1 cellular context compared by ENCODE assay signal in the genomic region with DNA sequence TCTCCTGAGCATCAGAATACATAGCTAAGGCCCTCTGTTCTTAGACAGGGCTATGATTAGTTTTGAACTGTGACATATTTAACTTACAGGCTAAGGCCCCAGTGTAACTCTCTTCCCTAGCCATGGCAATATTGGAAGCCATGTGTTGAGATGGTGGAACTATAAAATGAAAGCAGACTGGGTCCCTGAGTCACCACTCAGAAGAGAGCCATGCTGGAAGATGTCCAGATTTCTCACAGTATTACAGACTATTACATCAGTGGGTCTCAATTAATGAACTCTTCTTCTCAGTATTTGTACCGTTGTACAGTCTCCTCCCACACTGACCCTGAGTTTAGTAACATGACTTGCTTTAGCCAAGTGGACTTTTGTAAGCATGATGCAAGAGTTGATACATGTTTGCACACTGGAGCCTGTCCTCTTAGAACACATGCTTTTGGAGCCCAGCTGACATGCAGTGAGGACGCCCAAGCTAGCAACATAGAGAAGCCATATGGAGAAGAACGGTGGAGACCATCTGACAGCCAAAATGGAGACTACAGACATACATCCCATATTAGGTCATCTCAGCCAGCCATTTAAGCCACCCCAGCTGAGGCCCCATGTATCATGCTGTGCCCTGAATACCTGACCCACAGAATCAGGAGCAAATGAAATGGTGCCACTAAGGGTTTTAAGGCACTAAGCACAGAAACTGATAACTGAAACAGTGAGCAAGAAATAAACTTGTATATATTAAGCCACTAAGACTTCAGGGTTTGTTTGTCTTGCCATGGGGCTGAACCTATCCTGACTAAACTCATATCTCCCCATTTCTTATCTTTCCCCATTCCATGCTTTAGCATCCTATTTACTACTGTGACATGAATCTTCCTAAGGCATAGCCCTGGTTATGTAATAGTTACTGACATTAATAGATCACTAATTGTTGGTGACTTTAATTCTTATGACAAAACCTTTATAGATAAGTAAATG.
TF ChIP-seq lines count a peak whose summit lies in the region.

No MANE protein-coding gene starts in this region.

TF ChIP-seq in HepG2, 621 proteins besides CTCF, POLR2A, EP300 and RAD21 (continued from another document and continues in another):
- TF ChIP-seq, protein P1, sequence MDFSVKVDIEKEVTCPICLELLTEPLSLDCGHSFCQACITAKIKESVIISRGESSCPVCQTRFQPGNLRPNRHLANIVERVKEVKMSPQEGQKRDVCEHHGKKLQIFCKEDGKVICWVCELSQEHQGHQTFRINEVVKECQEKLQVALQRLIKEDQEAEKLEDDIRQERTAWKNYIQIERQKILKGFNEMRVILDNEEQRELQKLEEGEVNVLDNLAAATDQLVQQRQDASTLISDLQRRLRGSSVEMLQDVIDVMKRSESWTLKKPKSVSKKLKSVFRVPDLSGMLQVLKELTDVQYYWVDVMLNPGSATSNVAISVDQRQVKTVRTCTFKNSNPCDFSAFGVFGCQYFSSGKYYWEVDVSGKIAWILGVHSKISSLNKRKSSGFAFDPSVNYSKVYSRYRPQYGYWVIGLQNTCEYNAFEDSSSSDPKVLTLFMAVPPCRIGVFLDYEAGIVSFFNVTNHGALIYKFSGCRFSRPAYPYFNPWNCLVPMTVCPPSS (IDR thresholded peaks at IDR 0.05) = no peak
- TF ChIP-seq, protein P2, sequence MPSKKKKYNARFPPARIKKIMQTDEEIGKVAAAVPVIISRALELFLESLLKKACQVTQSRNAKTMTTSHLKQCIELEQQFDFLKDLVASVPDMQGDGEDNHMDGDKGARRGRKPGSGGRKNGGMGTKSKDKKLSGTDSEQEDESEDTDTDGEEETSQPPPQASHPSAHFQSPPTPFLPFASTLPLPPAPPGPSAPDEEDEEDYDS (CRISPR knock-in tag; IDR thresholded peaks at IDR 0.05) = peak; percentile 69
- TF ChIP-seq ARID2 (CRISPR knock-in tag; IDR thresholded peaks at IDR 0.05; ENCODE audit: borderline replicate concordance) (no peak), NFATC3 (CRISPR knock-in tag; IDR thresholded peaks at IDR 0.05) (no peak), RORA (CRISPR knock-in tag; IDR thresholded peaks at IDR 0.05) (no peak), BORCS8-MEF2B (CRISPR knock-in tag; IDR thresholded peaks at IDR 0.05) (no peak), ZSCAN30 (CRISPR knock-in tag; IDR thresholded peaks at IDR 0.05) (no peak), KLF16 (CRISPR knock-in tag; IDR thresholded peaks at IDR 0.05) (peak in 1 of 2 experiments; percentile 97; a peak in 2 of 4 replicates), ZNF546 (CRISPR knock-in tag; conservative IDR thresholded peaks at IDR 0.05) (no peak), ZNF720 (CRISPR knock-in tag; IDR thresholded peaks at IDR 0.05) (no peak), HES4 (CRISPR knock-in tag; IDR thresholded peaks at IDR 0.05; ENCODE audit: borderline replicate concordance) (no peak), RBAK (CRISPR knock-in tag; IDR thresholded peaks at IDR 0.05) (peak; percentile 74; the same call in 1 of the 2 replicates), ZFP36L1 (CRISPR knock-in tag; IDR thresholded peaks at IDR 0.05) (peak; percentile 87; the same call in 1 of the 2 replicates), PHF5A (CRISPR knock-in tag; IDR thresholded peaks at IDR 0.05; ENCODE audit: low read depth, unreplicated experiment) (no peak), JUN (CRISPR knock-in tag; IDR thresholded peaks at IDR 0.05) (peak; percentile 76), MIXL1 (CRISPR knock-in tag; IDR thresholded peaks at IDR 0.05) (peak; percentile 94), SRSF9 (IDR thresholded peaks at IDR 0.05; ENCODE audit: borderline replicate concordance, insufficient read depth, low read depth, low read length, poor library complexity, severe bottlenecking) (no peak), MLLT10 (CRISPR knock-in tag; IDR thresholded peaks at IDR 0.05) (no peak), GATAD2A (CRISPR knock-in tag; IDR thresholded peaks at IDR 0.05) (peak; percentile 99), PLRG1 (conservative IDR thresholded peaks at IDR 0.05) (no peak), HMG20B (CRISPR knock-in tag; conservative IDR thresholded peaks at IDR 0.05) (peak; percentile 87), ZNF235 (CRISPR knock-in tag; IDR thresholded peaks at IDR 0.05; ENCODE audit: borderline replicate concordance) (no peak), TARDBP (CRISPR knock-in tag; IDR thresholded peaks at IDR 0.05) (peak; percentile 67), ZFYVE20 (CRISPR knock-in tag; IDR thresholded peaks at IDR 0.05; ENCODE audit: borderline replicate concordance, low read depth) (no peak), ZZZ3 (CRISPR knock-in tag; IDR thresholded peaks at IDR 0.05; ENCODE audit: borderline replicate concordance) (no peak), ZSCAN12 (CRISPR knock-in tag; IDR thresholded peaks at IDR 0.05) (no peak), TRIM24 (CRISPR knock-in tag; IDR thresholded peaks at IDR 0.05) (peak; percentile 97), MYNN (CRISPR knock-in tag; IDR thresholded peaks at IDR 0.05; ENCODE audit: low read depth) (no peak), ZNF879 (CRISPR knock-in tag; IDR thresholded peaks at IDR 0.05) (no peak), GFI1 (CRISPR knock-in tag; IDR thresholded peaks at IDR 0.05; ENCODE audit: borderline replicate concordance) (0 out of 2 replicates have a peak, but pooled peaks have one; percentile 23), KDM6A (CRISPR knock-in tag; IDR thresholded peaks at IDR 0.05; ENCODE audit: low read depth) (peak; percentile 87), KLF11 (CRISPR knock-in tag; IDR thresholded peaks at IDR 0.05) (peak; percentile 61; the same call in 1 of the 2 replicates), STAG1 (CRISPR knock-in tag; IDR thresholded peaks at IDR 0.05) (0 out of 2 replicates have a peak, but pooled peaks have one; percentile 13), SAFB2 (CRISPR knock-in tag; IDR thresholded peaks at IDR 0.05; ENCODE audit: borderline replicate concordance, low read depth) (no peak), ZNF570 (CRISPR knock-in tag; IDR thresholded peaks at IDR 0.05; ENCODE audit: borderline replicate concordance) (no peak), ZNF883 (CRISPR knock-in tag; IDR thresholded peaks at IDR 0.05; ENCODE audit: not compliant biosample characterization) (no peak), ZNF660 (CRISPR knock-in tag; IDR thresholded peaks at IDR 0.05; ENCODE audit: borderline replicate concordance, low read depth) (no peak), ZNF3 (CRISPR knock-in tag; IDR thresholded peaks at IDR 0.05) (0 out of 2 replicates have a peak, but pooled peaks have one; percentile 46), ZNF101 (CRISPR knock-in tag; IDR thresholded peaks at IDR 0.05; ENCODE audit: borderline replicate concordance, low read depth) (no peak)
- TF ChIP-seq, protein P3, sequence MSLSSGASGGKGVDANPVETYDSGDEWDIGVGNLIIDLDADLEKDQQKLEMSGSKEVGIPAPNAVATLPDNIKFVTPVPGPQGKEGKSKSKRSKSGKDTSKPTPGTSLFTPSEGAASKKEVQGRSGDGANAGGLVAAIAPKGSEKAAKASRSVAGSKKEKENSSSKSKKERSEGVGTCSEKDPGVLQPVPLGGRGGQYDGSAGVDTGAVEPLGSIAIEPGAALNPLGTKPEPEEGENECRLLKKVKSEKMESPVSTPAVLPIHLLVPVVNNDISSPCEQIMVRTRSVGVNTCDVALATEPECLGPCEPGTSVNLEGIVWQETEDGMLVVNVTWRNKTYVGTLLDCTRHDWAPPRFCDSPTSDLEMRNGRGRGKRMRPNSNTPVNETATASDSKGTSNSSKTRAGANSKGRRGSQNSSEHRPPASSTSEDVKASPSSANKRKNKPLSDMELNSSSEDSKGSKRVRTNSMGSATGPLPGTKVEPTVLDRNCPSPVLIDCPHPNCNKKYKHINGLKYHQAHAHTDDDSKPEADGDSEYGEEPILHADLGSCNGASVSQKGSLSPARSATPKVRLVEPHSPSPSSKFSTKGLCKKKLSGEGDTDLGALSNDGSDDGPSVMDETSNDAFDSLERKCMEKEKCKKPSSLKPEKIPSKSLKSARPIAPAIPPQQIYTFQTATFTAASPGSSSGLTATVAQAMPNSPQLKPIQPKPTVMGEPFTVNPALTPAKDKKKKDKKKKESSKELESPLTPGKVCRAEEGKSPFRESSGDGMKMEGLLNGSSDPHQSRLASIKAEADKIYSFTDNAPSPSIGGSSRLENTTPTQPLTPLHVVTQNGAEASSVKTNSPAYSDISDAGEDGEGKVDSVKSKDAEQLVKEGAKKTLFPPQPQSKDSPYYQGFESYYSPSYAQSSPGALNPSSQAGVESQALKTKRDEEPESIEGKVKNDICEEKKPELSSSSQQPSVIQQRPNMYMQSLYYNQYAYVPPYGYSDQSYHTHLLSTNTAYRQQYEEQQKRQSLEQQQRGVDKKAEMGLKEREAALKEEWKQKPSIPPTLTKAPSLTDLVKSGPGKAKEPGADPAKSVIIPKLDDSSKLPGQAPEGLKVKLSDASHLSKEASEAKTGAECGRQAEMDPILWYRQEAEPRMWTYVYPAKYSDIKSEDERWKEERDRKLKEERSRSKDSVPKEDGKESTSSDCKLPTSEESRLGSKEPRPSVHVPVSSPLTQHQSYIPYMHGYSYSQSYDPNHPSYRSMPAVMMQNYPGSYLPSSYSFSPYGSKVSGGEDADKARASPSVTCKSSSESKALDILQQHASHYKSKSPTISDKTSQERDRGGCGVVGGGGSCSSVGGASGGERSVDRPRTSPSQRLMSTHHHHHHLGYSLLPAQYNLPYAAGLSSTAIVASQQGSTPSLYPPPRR (CRISPR knock-in tag; IDR thresholded peaks at IDR 0.05; ENCODE audit: borderline replicate concordance) = peak; percentile 67; the same call in 1 of the 2 replicates
- TF ChIP-seq, protein P4, sequence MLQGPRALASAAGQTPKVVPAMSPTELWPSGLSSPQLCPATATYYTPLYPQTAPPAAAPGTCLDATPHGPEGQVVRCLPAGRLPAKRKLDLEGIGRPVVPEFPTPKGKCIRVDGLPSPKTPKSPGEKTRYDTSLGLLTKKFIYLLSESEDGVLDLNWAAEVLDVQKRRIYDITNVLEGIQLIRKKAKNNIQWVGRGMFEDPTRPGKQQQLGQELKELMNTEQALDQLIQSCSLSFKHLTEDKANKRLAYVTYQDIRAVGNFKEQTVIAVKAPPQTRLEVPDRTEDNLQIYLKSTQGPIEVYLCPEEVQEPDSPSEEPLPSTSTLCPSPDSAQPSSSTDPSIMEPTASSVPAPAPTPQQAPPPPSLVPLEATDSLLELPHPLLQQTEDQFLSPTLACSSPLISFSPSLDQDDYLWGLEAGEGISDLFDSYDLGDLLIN (CRISPR knock-in tag; IDR thresholded peaks at IDR 0.05; ENCODE audit: borderline replicate concordance) = no peak
- TF ChIP-seq, protein P5, sequence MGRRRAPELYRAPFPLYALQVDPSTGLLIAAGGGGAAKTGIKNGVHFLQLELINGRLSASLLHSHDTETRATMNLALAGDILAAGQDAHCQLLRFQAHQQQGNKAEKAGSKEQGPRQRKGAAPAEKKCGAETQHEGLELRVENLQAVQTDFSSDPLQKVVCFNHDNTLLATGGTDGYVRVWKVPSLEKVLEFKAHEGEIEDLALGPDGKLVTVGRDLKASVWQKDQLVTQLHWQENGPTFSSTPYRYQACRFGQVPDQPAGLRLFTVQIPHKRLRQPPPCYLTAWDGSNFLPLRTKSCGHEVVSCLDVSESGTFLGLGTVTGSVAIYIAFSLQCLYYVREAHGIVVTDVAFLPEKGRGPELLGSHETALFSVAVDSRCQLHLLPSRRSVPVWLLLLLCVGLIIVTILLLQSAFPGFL (CRISPR knock-in tag; IDR thresholded peaks at IDR 0.05) = no peak
- TF ChIP-seq, protein P6, sequence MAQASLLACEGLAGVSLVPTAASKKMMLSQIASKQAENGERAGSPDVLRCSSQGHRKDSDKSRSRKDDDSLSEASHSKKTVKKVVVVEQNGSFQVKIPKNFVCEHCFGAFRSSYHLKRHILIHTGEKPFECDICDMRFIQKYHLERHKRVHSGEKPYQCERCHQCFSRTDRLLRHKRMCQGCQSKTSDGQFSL (CRISPR knock-in tag; IDR thresholded peaks at IDR 0.05) = no peak
- TF ChIP-seq, protein P7, sequence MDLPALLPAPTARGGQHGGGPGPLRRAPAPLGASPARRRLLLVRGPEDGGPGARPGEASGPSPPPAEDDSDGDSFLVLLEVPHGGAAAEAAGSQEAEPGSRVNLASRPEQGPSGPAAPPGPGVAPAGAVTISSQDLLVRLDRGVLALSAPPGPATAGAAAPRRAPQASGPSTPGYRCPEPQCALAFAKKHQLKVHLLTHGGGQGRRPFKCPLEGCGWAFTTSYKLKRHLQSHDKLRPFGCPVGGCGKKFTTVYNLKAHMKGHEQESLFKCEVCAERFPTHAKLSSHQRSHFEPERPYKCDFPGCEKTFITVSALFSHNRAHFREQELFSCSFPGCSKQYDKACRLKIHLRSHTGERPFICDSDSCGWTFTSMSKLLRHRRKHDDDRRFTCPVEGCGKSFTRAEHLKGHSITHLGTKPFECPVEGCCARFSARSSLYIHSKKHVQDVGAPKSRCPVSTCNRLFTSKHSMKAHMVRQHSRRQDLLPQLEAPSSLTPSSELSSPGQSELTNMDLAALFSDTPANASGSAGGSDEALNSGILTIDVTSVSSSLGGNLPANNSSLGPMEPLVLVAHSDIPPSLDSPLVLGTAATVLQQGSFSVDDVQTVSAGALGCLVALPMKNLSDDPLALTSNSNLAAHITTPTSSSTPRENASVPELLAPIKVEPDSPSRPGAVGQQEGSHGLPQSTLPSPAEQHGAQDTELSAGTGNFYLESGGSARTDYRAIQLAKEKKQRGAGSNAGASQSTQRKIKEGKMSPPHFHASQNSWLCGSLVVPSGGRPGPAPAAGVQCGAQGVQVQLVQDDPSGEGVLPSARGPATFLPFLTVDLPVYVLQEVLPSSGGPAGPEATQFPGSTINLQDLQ (CRISPR knock-in tag; IDR thresholded peaks at IDR 0.05) = no peak; the same call in 1 of the 2 replicates
- TF ChIP-seq, protein P8, sequence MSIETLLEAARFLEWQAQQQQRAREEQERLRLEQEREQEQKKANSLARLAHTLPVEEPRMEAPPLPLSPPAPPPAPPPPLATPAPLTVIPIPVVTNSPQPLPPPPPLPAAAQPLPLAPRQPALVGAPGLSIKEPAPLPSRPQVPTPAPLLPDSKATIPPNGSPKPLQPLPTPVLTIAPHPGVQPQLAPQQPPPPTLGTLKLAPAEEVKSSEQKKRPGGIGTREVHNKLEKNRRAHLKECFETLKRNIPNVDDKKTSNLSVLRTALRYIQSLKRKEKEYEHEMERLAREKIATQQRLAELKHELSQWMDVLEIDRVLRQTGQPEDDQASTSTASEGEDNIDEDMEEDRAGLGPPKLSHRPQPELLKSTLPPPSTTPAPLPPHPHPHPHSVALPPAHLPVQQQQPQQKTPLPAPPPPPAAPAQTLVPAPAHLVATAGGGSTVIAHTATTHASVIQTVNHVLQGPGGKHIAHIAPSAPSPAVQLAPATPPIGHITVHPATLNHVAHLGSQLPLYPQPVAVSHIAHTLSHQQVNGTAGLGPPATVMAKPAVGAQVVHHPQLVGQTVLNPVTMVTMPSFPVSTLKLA (IDR thresholded peaks at IDR 0.05) = peak; percentile 70
- TF ChIP-seq, protein P9, sequence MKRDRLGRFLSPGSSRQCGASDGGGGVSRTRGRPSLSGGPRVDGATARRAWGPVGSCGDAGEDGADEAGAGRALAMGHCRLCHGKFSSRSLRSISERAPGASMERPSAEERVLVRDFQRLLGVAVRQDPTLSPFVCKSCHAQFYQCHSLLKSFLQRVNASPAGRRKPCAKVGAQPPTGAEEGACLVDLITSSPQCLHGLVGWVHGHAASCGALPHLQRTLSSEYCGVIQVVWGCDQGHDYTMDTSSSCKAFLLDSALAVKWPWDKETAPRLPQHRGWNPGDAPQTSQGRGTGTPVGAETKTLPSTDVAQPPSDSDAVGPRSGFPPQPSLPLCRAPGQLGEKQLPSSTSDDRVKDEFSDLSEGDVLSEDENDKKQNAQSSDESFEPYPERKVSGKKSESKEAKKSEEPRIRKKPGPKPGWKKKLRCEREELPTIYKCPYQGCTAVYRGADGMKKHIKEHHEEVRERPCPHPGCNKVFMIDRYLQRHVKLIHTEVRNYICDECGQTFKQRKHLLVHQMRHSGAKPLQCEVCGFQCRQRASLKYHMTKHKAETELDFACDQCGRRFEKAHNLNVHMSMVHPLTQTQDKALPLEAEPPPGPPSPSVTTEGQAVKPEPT (CRISPR knock-in tag; IDR thresholded peaks at IDR 0.05; ENCODE audit: low read depth) = peak; percentile 35; the same call in 1 of the 2 replicates
